25 cellular contexts compared by ENCODE assay signal in genomic region chr4:180636696-180637095, GRCh38.
DNase-seq lines count a peak whose midpoint lies in the region; ATAC-seq and TF ChIP-seq lines count a peak whose summit lies in the region.
"Had no signal": no experiment of that assay in that cellular context is flagged by ENCODE, and none has a peak within 500 bp of the region (broad histone marks: within the 10 kb centered on the region; RNA-seq: fewer than 3 reads in every experiment).

No MANE protein-coding gene starts in this region.

- no peak overlapping the region for H4K91ac ChIP-seq in mesenchymal stem cell (ENCODE audit: low read length)

- H3K4me3 ChIP-seq in SK-N-MC, result 0 out of 2 replicates have a peak overlapping the region, but pooled peaks have one; percentile 20
- no peak overlapping the region for H3K4me3 ChIP-seq in fibroblast of lung (replicated peaks in 1 of 4; ENCODE audit: control extremely low read depth in 1 of 4, insufficient read depth in 1 of 4, low read depth in 3 of 4, low read length in 4 of 4)
- H3K4me3 ChIP-seq in mesenchymal stem cell (ENCODE audit: insufficient read depth in 1 of 2, low read depth in 1 of 2, low read length in 2 of 2), result no peak overlapping the region
- no peak overlapping the region for H3K4me3 ChIP-seq in SJCRH30
- H3K4me3 ChIP-seq: BLaER1 treated with 17β-estradiol and CSF1 and Interleukin-3, amounts not matched to agents 10 nM and 100 nM; thyroid gland had no signal

- WGBS in mesenchymal stem cell, result no CpG with 5 or more reads among the region's 1 CpG

- in situ Hi-C loops in Caki2 (cut with HindIII; ENCODE audit: low pct_unique_long_range_greater_than_20kb, low sequenced_read_pairs), result no loop called here

- H3K27me3 ChIP-seq in fibroblast of lung (ENCODE audit: control insufficient read depth, insufficient read depth, low read length), result no peaks in the 10 kb centered on the region
- no peaks in the 10 kb centered on the region for H3K27me3 ChIP-seq in mesenchymal stem cell (ENCODE audit: control insufficient read depth in 1 of 2, insufficient read depth in 1 of 2, low read length in 2 of 2)
- H3K27me3 ChIP-seq in SJCRH30, result no peaks in the 10 kb centered on the region
- H3K27me3 ChIP-seq: BLaER1 treated with 17β-estradiol and CSF1 and Interleukin-3, amounts not matched to agents 10 nM and 100 nM; thyroid gland had no signal

- no peak overlapping the region for H2BK5ac ChIP-seq in mesenchymal stem cell (ENCODE audit: low read depth, low read length, poor library complexity, severe bottlenecking)

- H4K8ac ChIP-seq in mesenchymal stem cell (ENCODE audit: low read length), result no peak overlapping the region

- H3K36me3 ChIP-seq in SK-N-MC (ENCODE audit: insufficient read depth, low read length) (no peaks in the 10 kb centered on the region), fibroblast of lung (ENCODE audit: control insufficient read depth, insufficient read depth, low read length) (no peaks in the 10 kb centered on the region), mesenchymal stem cell (ENCODE audit: control insufficient read depth in 1 of 2, insufficient read depth in 2 of 2, low read depth in 1 of 2, low read length in 2 of 2) (no peaks in the 10 kb centered on the region), SJCRH30 (no peaks in the 10 kb centered on the region)
- H3K36me3 ChIP-seq: BLaER1 treated with 17β-estradiol and CSF1 and Interleukin-3, amounts not matched to agents 10 nM and 100 nM; thyroid gland had no signal

- H3K79me2 ChIP-seq in fibroblast of lung (ENCODE audit: control insufficient read depth, insufficient read depth, low read length), result no peaks in the 10 kb centered on the region
- H3K79me2 ChIP-seq: parathyroid adenoma had no signal

- H4K20me1 ChIP-seq in fibroblast of lung (ENCODE audit: control insufficient read depth, extremely low read depth, insufficient read depth, low read length), result no peaks in the 10 kb centered on the region
- H4K20me1 ChIP-seq: BLaER1 treated with 17β-estradiol and CSF1 and Interleukin-3, amounts not matched to agents 10 nM and 100 nM had no signal

- H3K9ac ChIP-seq in SK-N-MC (ENCODE audit: insufficient read length) (no peak overlapping the region), fibroblast of lung (ENCODE audit: insufficient read depth, low read length) (no peak overlapping the region), mesenchymal stem cell (ENCODE audit: low read length) (no peak overlapping the region)
- H3K9ac ChIP-seq: BLaER1 treated with 17β-estradiol and CSF1 and Interleukin-3, amounts not matched to agents 10 nM and 100 nM; KMS-11; parathyroid adenoma had no signal

- H3K79me1 ChIP-seq in mesenchymal stem cell (replicated peaks; ENCODE audit: low read length, poor library complexity, severe bottlenecking), result no peaks in the 10 kb centered on the region

- ATAC-seq in GM18505 (IDR thresholded peaks at IDR 0.05; ENCODE audit: unreplicated experiment), result no peak
- no peak for ATAC-seq in HG03565 (IDR thresholded peaks at IDR 0.05; ENCODE audit: unreplicated experiment)
- ATAC-seq: natural killer cell treated with Interleukin-12 subunit alpha and Interleukin-12 subunit beta and Interleukin-15 and Interleukin-18, amount 100 ng/mL, for 72 hours; Panc1; sciatic nerve; T-helper 17 cell had no signal

- no peak overlapping the region for H2BK15ac ChIP-seq in mesenchymal stem cell (ENCODE audit: low read depth, poor library complexity, severe bottlenecking)

- no peak for TF ChIP-seq POLR2A in GM18505 (IDR thresholded peaks at IDR 0.05; ENCODE audit: borderline replicate concordance, extremely low read depth, insufficient read depth, insufficient read length)

- no peak overlapping the region for H2AK5ac ChIP-seq in mesenchymal stem cell (ENCODE audit: low read length, severe bottlenecking)

- H3K27ac ChIP-seq in SK-N-MC, result no peak overlapping the region; the same call in 1 of the 2 replicates
- no peak overlapping the region for H3K27ac ChIP-seq in fibroblast of lung (ENCODE audit: insufficient read depth, low read length)
- no peak overlapping the region for H3K27ac ChIP-seq in mesenchymal stem cell (ENCODE audit: low read length, poor library complexity, severe bottlenecking)
- no peak overlapping the region for H3K27ac ChIP-seq in SJCRH30
- H3K27ac ChIP-seq: BLaER1 treated with 17β-estradiol and CSF1 and Interleukin-3, amounts not matched to agents 10 nM and 100 nM; KMS-11; parathyroid adenoma; thyroid gland had no signal

- no peak for TF ChIP-seq CTCF in fibroblast of lung (conservative IDR thresholded peaks at IDR 0.05 in 1 of 2, IDR thresholded peaks at IDR 0.05 in 1 of 2; ENCODE audit: low read depth in 1 of 2, low read length in 2 of 2)

- no peak overlapping the region for H3K4ac ChIP-seq in mesenchymal stem cell (ENCODE audit: low read depth in 1 of 2, low read length in 2 of 2)

- no peak overlapping the region for H3K23ac ChIP-seq in mesenchymal stem cell (ENCODE audit: low read length in 2 of 2)

- no peak overlapping the region for H2BK120ac ChIP-seq in mesenchymal stem cell (ENCODE audit: low read depth, low read length)

- H3K14ac ChIP-seq in mesenchymal stem cell (ENCODE audit: low read length in 2 of 2), result no peak overlapping the region

- H3K9me3 ChIP-seq in SK-N-MC (ENCODE audit: low read depth, low read length) (no peaks in the 10 kb centered on the region), fibroblast of lung (ENCODE audit: control insufficient read depth, insufficient read depth, low read depth, low read length) (no peaks in the 10 kb centered on the region), mesenchymal stem cell (ENCODE audit: control insufficient read depth, low read length) (no peaks in the 10 kb centered on the region), SJCRH30 (replicated peaks) (no peaks in the 10 kb centered on the region)
- H3K9me3 ChIP-seq: BLaER1 treated with 17β-estradiol and CSF1 and Interleukin-3, amounts not matched to agents 10 nM and 100 nM; thyroid gland had no signal

- H3K18ac ChIP-seq in mesenchymal stem cell (ENCODE audit: low read depth in 1 of 2, low read length in 2 of 2), result no peak overlapping the region

- H2AFZ ChIP-seq in fibroblast of lung (ENCODE audit: low read length) (no peak overlapping the region), mesenchymal stem cell (ENCODE audit: low read depth, low read length) (no peak overlapping the region)
- H2AFZ ChIP-seq: parathyroid adenoma had no signal

- no peak overlapping the region for H3K4me2 ChIP-seq in fibroblast of lung (ENCODE audit: extremely low read depth, insufficient read depth, low read length)
- no peak overlapping the region for H3K4me2 ChIP-seq in mesenchymal stem cell (ENCODE audit: low read length, poor library complexity, severe bottlenecking)
- H3K4me2 ChIP-seq: BLaER1 treated with 17β-estradiol and CSF1 and Interleukin-3, amounts not matched to agents 10 nM and 100 nM; KMS-11 had no signal

- peak; percentile 6 for DNase-seq in Caki2 (ENCODE audit: low read depth)
- no peak for DNase-seq in SK-N-MC (ENCODE audit: low read depth, low spot score)
- peak; percentile 72 to 95 for DNase-seq in fibroblast of lung (ENCODE audit: low read depth in 2 of 2)
- peak; percentile 52 for DNase-seq in mesenchymal stem cell
- no peak for DNase-seq in SJCRH30
- DNase-seq in CD1c-positive myeloid dendritic cell (ENCODE audit: extremely low spot score), result no peak
- DNase-seq: activated CD8-positive, alpha-beta memory T cell treated with anti-CD3 and anti-CD28 coated beads for 24 hours; activated T-cell treated with anti-CD3 and anti-CD28 coated beads, Interleukin-2, amount 50 U/mL, for 1 hour; caudate nucleus; hippocampal formation; NCI-H1694; NCI-H2171 treated with DMSO at 0.1 percent for 48 hours; NCI-H524 treated with DMSO at 0.1 percent for 48 hours; NK-92 treated with Interleukin-12 subunit alpha and Interleukin-12 subunit beta, amount 100 ng/mL, for 24 hours; stimulated activated CD4-positive, alpha-beta T cell treated with anti-CD3 and anti-CD28 coated beads, Interleukin-15, amount 100 ng/mL, for 24 hours; T-helper 17 cell; thyroid gland had no signal

- H3K4me1 ChIP-seq in fibroblast of lung (ENCODE audit: control insufficient read depth, extremely low read depth, insufficient read depth, low read length) (no peaks in the 10 kb centered on the region), mesenchymal stem cell (ENCODE audit: control insufficient read depth, insufficient read depth, low read depth, low read length) (no peaks in the 10 kb centered on the region), SJCRH30 (no peaks in the 10 kb centered on the region)
- H3K4me1 ChIP-seq: BLaER1 treated with 17β-estradiol and CSF1 and Interleukin-3, amounts not matched to agents 10 nM and 100 nM; parathyroid adenoma; thyroid gland had no signal

- no peak overlapping the region for H2BK12ac ChIP-seq in mesenchymal stem cell (ENCODE audit: low read length in 2 of 2)

Comparison
In these comparisons a context has a peak if more than half of its experiments do, and no peak if none do; other contexts are left out.
1. DNase-seq: peak in Caki2 (single experiment), fibroblast of lung (2 of 2) and mesenchymal stem cell (single experiment); none in SK-N-MC (single experiment), SJCRH30 (0 of 2) and CD1c-positive myeloid dendritic cell (single experiment).